Comparison of ENCODE assay signal across 8 cellular contexts in genomic region chr4:107719211-107719926, GRCh38. TPM values are rescaled to one million over a fixed set of nuclear protein-coding genes. Genes with fewer than 3 reads are reported as not detected.
DNase-seq lines count a peak whose midpoint lies in the region; ATAC-seq and TF ChIP-seq lines count a peak whose summit lies in the region.

No MANE protein-coding gene starts in this region.

- DNase-seq in NCI-H748 (lab: John Stamatoyannopoulos, UW; ENCODE audit: unreplicated experiment), result peak; percentile 25
- no peak for DNase-seq in NCI-H748 treated with DMSO at 0.1 percent for 48 hours (lab: John Stamatoyannopoulos, UW)
- no peak for DNase-seq in H7
- peak; percentile 54 for DNase-seq in M059J (ENCODE audit: low read depth)
- DNase-seq in activated CD8-positive, alpha-beta T cell treated with anti-CD3 and anti-CD28 coated beads, Interleukin-2, amount 10 ng/mL, durations not matched to agents 7 days and 5 days, result peak; percentile 48
- DNase-seq in foreskin fibroblast, result peak; percentile 20 to 57
- DNase-seq in NCI-H1092 (lab: John Stamatoyannopoulos, UW), result no peak

- no peaks in the 10 kb centered on the region for H3K27me3 Mint-ChIP-seq in activated CD8-positive, alpha-beta T cell treated with anti-CD3 and anti-CD28 coated beads, Interleukin-2, amount 10 ng/mL, durations not matched to agents 7 days and 5 days (ENCODE audit: low read depth)

- CTCF ChIA-PET in activated CD8-positive, alpha-beta T cell treated with anti-CD3 and anti-CD28 coated beads, Interleukin-2, amount 10 ng/mL, durations not matched to agents 7 days and 5 days (lab: Charles Lee), result interaction anchor here (3.4 kb wide), 1 partner anchor 18 kb away, joined by 20 read pairs; no protein-coding TSS in a partner anchor

- H3K4me1 Mint-ChIP-seq in activated CD8-positive, alpha-beta T cell treated with anti-CD3 and anti-CD28 coated beads, Interleukin-2, amount 10 ng/mL, durations not matched to agents 7 days and 5 days (ENCODE audit: low read depth), result peaks cover 28% of the 10 kb centered on the region

- peak; percentile 4 for ATAC-seq in activated CD8-positive, alpha-beta T cell treated with anti-CD3 and anti-CD28 coated beads, Interleukin-2, amount 10 ng/mL, durations not matched to agents 7 days and 5 days

- H3K27me3 ChIP-seq in H7 (ENCODE audit: control insufficient read depth, insufficient read depth, low read length) (no peaks in the 10 kb centered on the region; the same call in 1 of the 2 replicates), neutrophil (peaks cover 8% of the 10 kb centered on the region)

- H3K4me3 ChIP-seq in H7 (ENCODE audit: insufficient read depth, low read depth, low read length) (peak overlapping the region; percentile 86), foreskin fibroblast (ENCODE audit: low read depth in 1 of 2, low read length in 2 of 2) (peak overlapping the region; percentile 91 to 97), neutrophil (ENCODE audit: low read depth in 1 of 2, low read length in 1 of 2) (peak overlapping the region; percentile 85 to 99)

- H3K27ac ChIP-seq in neutrophil, result peak overlapping the region; percentile 87

- H3K9me3 Mint-ChIP-seq in activated CD8-positive, alpha-beta T cell treated with anti-CD3 and anti-CD28 coated beads, Interleukin-2, amount 10 ng/mL, durations not matched to agents 7 days and 5 days (ENCODE audit: insufficient read depth), result no peaks in the 10 kb centered on the region

- no peaks in the 10 kb centered on the region for H3K9me3 ChIP-seq in neutrophil

- POLR2A ChIA-PET in activated CD8-positive, alpha-beta T cell treated with anti-CD3 and anti-CD28 coated beads, Interleukin-2, amount 10 ng/mL, durations not matched to agents 7 days and 5 days (lab: Charles Lee), result interaction anchor here (0.6 to 1.7 kb wide), 2 partner anchors 19 to 459 kb away, joined by 3 to 5 read pairs; no protein-coding TSS in a partner anchor

- TF ChIP-seq CTCF in foreskin fibroblast (IDR thresholded peaks at IDR 0.05; ENCODE audit: low read depth, low read length) (no peak), neutrophil (IDR thresholded peaks at IDR 0.05) (no peak)

- H3K36me3 Mint-ChIP-seq in activated CD8-positive, alpha-beta T cell treated with anti-CD3 and anti-CD28 coated beads, Interleukin-2, amount 10 ng/mL, durations not matched to agents 7 days and 5 days (ENCODE audit: low read depth), result peaks cover 2% of the 10 kb centered on the region

- H3K4me1 ChIP-seq in neutrophil (ENCODE audit: control insufficient read depth in 1 of 2, insufficient read depth in 1 of 2, low read depth in 1 of 2, low read length in 1 of 2), result peaks cover 28 to 29% of the 10 kb centered on the region in 2 experiments

- H3K36me3 ChIP-seq in H7 (replicated peaks; ENCODE audit: control insufficient read depth, insufficient read depth, low read length) (no peaks in the 10 kb centered on the region; the same call in 1 of the 2 replicates), neutrophil (no peaks in the 10 kb centered on the region)

- peak overlapping the region; percentile 73 for H3K27ac Mint-ChIP-seq in activated CD8-positive, alpha-beta T cell treated with anti-CD3 and anti-CD28 coated beads, Interleukin-2, amount 10 ng/mL, durations not matched to agents 7 days and 5 days

- H3K4me3 Mint-ChIP-seq in activated CD8-positive, alpha-beta T cell treated with anti-CD3 and anti-CD28 coated beads, Interleukin-2, amount 10 ng/mL, durations not matched to agents 7 days and 5 days, result peak overlapping the region; percentile 87

RNA-seq across cellular contexts. Expression of gene PAPSS1, which starts 0.7 kb away (rescaled TPM):
- total RNA-seq in H7 (2014; rRNA removed; shearing (Covaris generic)), result 53.6 and 63.0 TPM in 2 replicates
- total RNA-seq in M059J (2014; rRNA removed; shearing (Covaris generic)), result 55.4 and 65.5 TPM in 2 replicates
- total RNA-seq in activated CD8-positive, alpha-beta T cell treated with anti-CD3 and anti-CD28 coated beads, Interleukin-2, amount 10 ng/mL, durations not matched to agents 7 days and 5 days, result 10 to 100 TPM; 20.5 to 20.8 TPM

Comparison
In these comparisons a context has a peak if more than half of its experiments do, and no peak if none do; other contexts are left out.
1. DNase-seq: peak in NCI-H748 (single experiment), M059J (single experiment), activated CD8-positive, alpha-beta T cell treated with anti-CD3 and anti-CD28 coated beads, Interleukin-2, amount 10 ng/mL, durations not matched to agents 7 days and 5 days (single experiment) and foreskin fibroblast (2 of 2); none in NCI-H748 treated with DMSO at 0.1 percent for 48 hours (single experiment), H7 (single experiment) and NCI-H1092 (single experiment).
2. Peak in every context shown above with its lines, with median percentiles within 50 percentile points of each other: H3K4me3 ChIP-seq.